8 cellular contexts compared by ENCODE assay signal in the genomic region with DNA sequence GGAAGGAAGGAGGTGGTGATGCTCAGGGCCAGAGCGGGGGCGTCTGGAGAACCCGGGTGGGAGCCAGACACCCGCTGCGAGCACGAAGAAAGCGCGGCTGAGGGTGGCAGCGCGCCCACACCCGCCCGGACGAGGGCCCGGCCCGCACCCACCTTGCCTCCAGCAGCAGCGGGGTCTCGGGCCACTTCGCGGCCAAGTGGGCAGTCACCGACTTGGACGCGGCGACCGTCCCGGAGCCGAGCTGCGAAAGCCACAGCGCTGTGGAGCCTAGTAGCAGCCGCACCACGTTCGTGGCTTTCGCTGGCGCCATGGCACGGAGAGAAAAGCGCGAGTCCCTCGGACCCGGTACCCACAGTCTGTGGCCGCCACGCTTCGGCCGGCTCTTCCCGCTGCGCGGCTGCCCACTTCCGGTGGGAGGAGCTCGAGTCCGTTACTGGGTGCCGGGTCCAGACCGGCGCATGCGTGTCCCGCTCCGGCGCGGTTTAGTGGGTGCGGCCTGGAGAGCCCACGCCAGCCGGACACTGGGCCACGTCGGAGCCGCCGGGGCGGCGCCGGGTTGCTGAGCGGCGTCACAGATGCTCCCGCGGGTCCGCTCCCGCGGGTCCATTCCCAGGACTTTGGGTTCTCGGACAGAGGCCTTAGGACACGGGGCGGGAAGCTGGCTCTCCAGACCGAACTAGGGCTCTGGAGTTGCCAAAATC. TPM values are rescaled to one million over a fixed set of nuclear protein-coding genes. Genes with fewer than 3 reads are reported as not detected.
A peak's percentile ranks its signal among the peaks of the same experiment; 100 is the strongest.
DNase-seq lines count a peak whose midpoint lies in the region; ATAC-seq and TF ChIP-seq lines count a peak whose summit lies in the region.

A gene with protein sequence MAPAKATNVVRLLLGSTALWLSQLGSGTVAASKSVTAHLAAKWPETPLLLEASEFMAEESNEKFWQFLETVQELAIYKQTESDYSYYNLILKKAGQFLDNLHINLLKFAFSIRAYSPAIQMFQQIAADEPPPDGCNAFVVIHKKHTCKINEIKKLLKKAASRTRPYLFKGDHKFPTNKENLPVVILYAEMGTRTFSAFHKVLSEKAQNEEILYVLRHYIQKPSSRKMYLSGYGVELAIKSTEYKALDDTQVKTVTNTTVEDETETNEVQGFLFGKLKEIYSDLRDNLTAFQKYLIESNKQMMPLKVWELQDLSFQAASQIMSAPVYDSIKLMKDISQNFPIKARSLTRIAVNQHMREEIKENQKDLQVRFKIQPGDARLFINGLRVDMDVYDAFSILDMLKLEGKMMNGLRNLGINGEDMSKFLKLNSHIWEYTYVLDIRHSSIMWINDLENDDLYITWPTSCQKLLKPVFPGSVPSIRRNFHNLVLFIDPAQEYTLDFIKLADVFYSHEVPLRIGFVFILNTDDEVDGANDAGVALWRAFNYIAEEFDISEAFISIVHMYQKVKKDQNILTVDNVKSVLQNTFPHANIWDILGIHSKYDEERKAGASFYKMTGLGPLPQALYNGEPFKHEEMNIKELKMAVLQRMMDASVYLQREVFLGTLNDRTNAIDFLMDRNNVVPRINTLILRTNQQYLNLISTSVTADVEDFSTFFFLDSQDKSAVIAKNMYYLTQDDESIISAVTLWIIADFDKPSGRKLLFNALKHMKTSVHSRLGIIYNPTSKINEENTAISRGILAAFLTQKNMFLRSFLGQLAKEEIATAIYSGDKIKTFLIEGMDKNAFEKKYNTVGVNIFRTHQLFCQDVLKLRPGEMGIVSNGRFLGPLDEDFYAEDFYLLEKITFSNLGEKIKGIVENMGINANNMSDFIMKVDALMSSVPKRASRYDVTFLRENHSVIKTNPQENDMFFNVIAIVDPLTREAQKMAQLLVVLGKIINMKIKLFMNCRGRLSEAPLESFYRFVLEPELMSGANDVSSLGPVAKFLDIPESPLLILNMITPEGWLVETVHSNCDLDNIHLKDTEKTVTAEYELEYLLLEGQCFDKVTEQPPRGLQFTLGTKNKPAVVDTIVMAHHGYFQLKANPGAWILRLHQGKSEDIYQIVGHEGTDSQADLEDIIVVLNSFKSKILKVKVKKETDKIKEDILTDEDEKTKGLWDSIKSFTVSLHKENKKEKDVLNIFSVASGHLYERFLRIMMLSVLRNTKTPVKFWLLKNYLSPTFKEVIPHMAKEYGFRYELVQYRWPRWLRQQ (N-terminal part only) (minus strand): TSS at position 399 of the 701 bp plus-strand sequence. CDS start 89 bp downstream, at position 310.

- peak; percentile 57 for DNase-seq in AG04449 (ENCODE audit: low read depth, low spot score)
- DNase-seq in NCI-H128 (lab: John Stamatoyannopoulos, UW; ENCODE audit: unreplicated experiment) = peak; percentile 51
- peak; percentile 75 to 87 for DNase-seq in SW 1271 (lab: John Stamatoyannopoulos, UW)
- peak; percentile 95 to 96 for DNase-seq in lung microvascular endothelial cell (ENCODE audit: low read depth in 2 of 2)

- H3K36me3 ChIP-seq in stomach smooth muscle (ENCODE audit: control insufficient read depth in 2 of 2, insufficient read depth in 2 of 2, low read length in 2 of 2) = no peaks in the 10 kb centered on the region

- in situ Hi-C loops in endometrial microvascular endothelial cells (cut with HindIII; ENCODE audit: inconsistent ontology term, low pct_unique_long_range_greater_than_20kb, low sequenced_read_pairs) = no loop called here

- peak within 1 kb of the TSS; percentile 99 for H3K4me3 ChIP-seq in AG04449 (ENCODE audit: low read depth, low read length)
- peak within 1 kb of the TSS; percentile 92 to 97 for H3K4me3 ChIP-seq in stomach smooth muscle (ENCODE audit: low read length in 2 of 2)

- no peak for TF ChIP-seq CTCF in AG04449 (IDR thresholded peaks at IDR 0.05; ENCODE audit: insufficient read depth, low read length, missing control alignments)

- peaks cover 7% of the 10 kb centered on the region for H3K4me1 ChIP-seq in stomach smooth muscle (ENCODE audit: control insufficient read depth, insufficient read depth, low read length)

- H3K27me3 ChIP-seq in stomach smooth muscle (ENCODE audit: control insufficient read depth in 1 of 2, insufficient read depth in 2 of 2, low read length in 2 of 2) = no peaks in the 10 kb centered on the region

- no peaks in the 10 kb centered on the region for H3K9me3 ChIP-seq in stomach smooth muscle (ENCODE audit: control insufficient read depth in 2 of 2, low read length in 2 of 2)

- CTCF ChIA-PET in AG04449 (lab: Yijun Ruan, JAX) = interaction anchor here (0.8 to 1.7 kb wide), 5 partner anchors 9 to 765 kb away, joined by 3 to 9 read pairs (median 4); no protein-coding TSS in a partner anchor

- H3K9ac ChIP-seq in stomach smooth muscle (ENCODE audit: low read length in 2 of 2) = peak within 1 kb of the TSS; percentile 76 to 88

- POLR2A ChIA-PET in AG04449 (lab: Yijun Ruan, JAX) = interaction anchor here (1.0 to 1.4 kb wide), 2 partner anchors 19 to 26 kb away, joined by 3 to 5 read pairs; no protein-coding TSS in a partner anchor

- ATAC-seq in GM18499 (IDR thresholded peaks at IDR 0.05; ENCODE audit: insufficient read depth, unreplicated experiment) (peak; percentile 93), HG02798 (IDR thresholded peaks at IDR 0.05; ENCODE audit: poor library complexity, unreplicated experiment) (peak; percentile 97)

- peak within 1 kb of the TSS; percentile 70 for H3K27ac ChIP-seq in stomach smooth muscle (ENCODE audit: low read length)

RNA-seq across cellular contexts. Expression of the gene that starts here (rescaled TPM):
- 12.8 TPM for total RNA-seq in endometrial microvascular endothelial cells (ENCODE audit: inconsistent ontology term)
- 25.1 and 35.3 TPM in 2 replicates for total RNA-seq in lung microvascular endothelial cell

Comparison
In these comparisons a context has a peak if more than half of its experiments do, and no peak if none do; other contexts are left out.
1. Peak in every context shown above with its lines: DNase-seq, ATAC-seq, H3K4me3 ChIP-seq and H3K27ac ChIP-seq.